ENCODE assay signal across 8 cellular contexts in the genomic region with DNA sequence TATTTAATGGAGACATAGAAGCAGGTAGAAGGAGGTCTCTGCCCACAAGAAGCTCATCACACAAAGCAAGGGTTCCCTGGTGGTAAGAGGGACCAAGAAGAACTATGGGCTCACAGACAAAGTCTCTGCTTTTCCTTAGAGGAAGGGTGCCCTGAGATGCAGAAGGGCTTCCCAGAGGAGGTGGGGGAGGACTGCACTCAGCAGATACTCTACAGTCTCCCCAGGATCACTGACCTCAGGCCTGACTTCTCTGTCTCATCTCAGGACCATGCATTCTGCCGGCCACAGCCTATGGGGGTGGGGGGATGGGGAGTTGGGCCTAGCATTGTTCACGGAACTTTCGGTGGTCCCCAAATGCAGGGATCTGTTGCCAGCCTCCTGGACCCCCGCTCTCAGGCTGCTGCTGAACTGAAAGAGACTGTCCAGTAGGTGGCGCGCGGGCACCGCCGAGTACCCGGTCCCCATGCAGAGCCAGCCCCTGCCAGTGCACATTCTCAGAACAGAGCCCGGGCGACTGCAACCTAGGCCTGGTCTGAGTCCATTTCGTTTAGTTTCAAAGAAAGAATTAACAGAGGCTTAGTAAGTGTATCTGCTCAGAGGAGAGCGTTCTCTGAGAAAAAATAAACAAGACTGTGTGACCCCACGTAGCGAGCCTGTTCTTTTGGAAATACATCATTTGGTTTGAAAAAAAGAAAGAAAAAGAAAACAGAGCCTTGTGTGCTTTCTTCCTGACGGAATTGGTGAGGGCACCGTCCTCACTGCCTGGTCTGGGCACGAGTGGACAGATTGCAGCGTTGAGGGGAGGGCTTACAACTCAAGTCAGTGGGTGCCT.
DNase-seq lines count a peak whose midpoint lies in the region; ATAC-seq, FAIRE-seq and TF ChIP-seq lines count a peak whose summit lies in the region.

No MANE protein-coding gene starts in this region.

- no TSS peak for BruUV-seq in K562 (replicated peaks; lab: Mats Ljungman, UMichigan)

- no peaks in the 10 kb centered on the region for H3K79me2 ChIP-seq in K562 (ENCODE audit: control insufficient read depth, insufficient read depth, low read length)
- H3K79me2 ChIP-seq in smooth muscle cell (ENCODE audit: low read depth) = no peaks in the 10 kb centered on the region

- 3% methylated on average over 12 of the region's 20 CpGs for WGBS in K562 (ENCODE audit: insufficient coverage, low coverage, missing lambda C conversion rate)
- no CpG with 5 or more reads among the region's 20 CpGs for WGBS in iPS DF 6.9 (ENCODE audit: insufficient coverage, insufficient read length)
- WGBS in smooth muscle cell (ENCODE audit: low lambda C conversion rate) = 13% methylated on average over 20 of the region's 20 CpGs

- in situ Hi-C loops in K562 (cut with MboI) = no loop called here

- no peak for FAIRE-seq in K562 (lab: Jason Lieb, UNC)

- no peak for TF ChIP-seq EP300 in K562 (IDR thresholded peaks at IDR 0.05; ENCODE audit: low read length)

- no peaks in the 10 kb centered on the region for H3K36me3 ChIP-seq in K562 (ENCODE audit: control insufficient read depth, insufficient read depth, low read length)
- no peaks in the 10 kb centered on the region for H3K36me3 ChIP-seq in iPS DF 6.9 (ENCODE audit: control insufficient read depth, insufficient read depth, low read length)
- H3K36me3 ChIP-seq in smooth muscle cell (ENCODE audit: low read depth) = no peaks in the 10 kb centered on the region

- TF ChIP-seq RAD21 in K562 (CRISPR knock-in tag; conservative IDR thresholded peaks at IDR 0.05 in 1 of 2, IDR thresholded peaks at IDR 0.05 in 1 of 2) = peak; percentile 54 to 65

- H2AFZ ChIP-seq in K562 (ENCODE audit: low read depth, low read length) (no peak overlapping the region), smooth muscle cell (ENCODE audit: low read depth) (peak overlapping the region; percentile 51)

- ATAC-seq in GM19467 (IDR thresholded peaks at IDR 0.05; ENCODE audit: unreplicated experiment) (peak; percentile 66), K562 (peak; percentile 90)

- TF ChIP-seq POLR2A in K562 (conservative IDR thresholded peaks at IDR 0.05) = no peak

- H3K9ac ChIP-seq in K562 (ENCODE audit: insufficient read depth in 1 of 2, low read depth in 2 of 2, low read length in 2 of 2) (no peak overlapping the region), smooth muscle cell (ENCODE audit: low read depth) (no peak overlapping the region)

- intact Hi-C loops in K562 (cut with micrococcal nuclease) = no loop called here

- no peak overlapping the region for H3K4me2 ChIP-seq in K562 (ENCODE audit: insufficient read depth, low read length)
- H3K4me2 ChIP-seq in smooth muscle cell = peak overlapping the region; percentile 32

- H4K20me1 ChIP-seq in K562 (replicated peaks; ENCODE audit: control insufficient read depth, insufficient read depth, low read length) (0 out of 2 replicates have a peak, but pooled peaks cover 3% of the 10 kb centered on the region), smooth muscle cell (ENCODE audit: low read depth) (no peaks in the 10 kb centered on the region)

- CTCF ChIA-PET in K562 (lab: Yijun Ruan, JAX; ENCODE audit: low intra/inter-chr PET ratio) = no interaction called here

- H3K9me1 ChIP-seq in K562 (ENCODE audit: control insufficient read depth, insufficient read depth, low read length) = no peaks in the 10 kb centered on the region

- TF ChIP-seq CTCF in K562 (IDR thresholded peaks at IDR 0.05 in 2 of 3, conservative IDR thresholded peaks at IDR 0.05 in 1 of 3; ENCODE audit: insufficient read depth in 2 of 3, low read depth in 1 of 3, low read length in 3 of 3) (peak; percentile 63 to 68 (median 64)), smooth muscle cell (IDR thresholded peaks at IDR 0.05; ENCODE audit: borderline replicate concordance, insufficient read depth, poor library complexity, severe bottlenecking) (peak; percentile 90)

- no peak overlapping the region for H3K27ac ChIP-seq in K562 (ENCODE audit: extremely low read depth, low read depth, low read length)
- no peak overlapping the region for H3K27ac ChIP-seq in iPS DF 6.9 (ENCODE audit: low read length)
- no peak overlapping the region for H3K27ac ChIP-seq in smooth muscle cell (ENCODE audit: low read depth)

- no peaks in the 10 kb centered on the region for H3K9me3 ChIP-seq in K562 (replicated peaks; ENCODE audit: control insufficient read depth, insufficient read depth, low read depth, low read length)
- H3K9me3 ChIP-seq in iPS DF 6.9 (ENCODE audit: control insufficient read depth, insufficient read depth, low read length) = no peaks in the 10 kb centered on the region
- no peaks in the 10 kb centered on the region for H3K9me3 ChIP-seq in smooth muscle cell (replicated peaks; ENCODE audit: low read depth)

- no peaks in the 10 kb centered on the region for H3F3A ChIP-seq in smooth muscle cell (ENCODE audit: low read depth)

- no peak overlapping the region for H3K4me3 ChIP-seq in K562
- H3K4me3 ChIP-seq in iPS DF 6.9 (ENCODE audit: low read length) = no peak overlapping the region
- H3K4me3 ChIP-seq in smooth muscle cell = no peak overlapping the region

- H3K4me1 ChIP-seq in K562 (replicated peaks in 1 of 2; ENCODE audit: control insufficient read depth in 2 of 2, insufficient read depth in 2 of 2, low read length in 2 of 2) (no peaks in the 10 kb centered on the region; a peak in 1 of 5 replicates), iPS DF 6.9 (ENCODE audit: control insufficient read depth, insufficient read depth, low read length) (no peaks in the 10 kb centered on the region), smooth muscle cell (ENCODE audit: low read depth) (no peaks in the 10 kb centered on the region)

- DNase-seq in D341Med (ENCODE audit: low spot score) (peak; percentile 91), Kasumi-1 (lab: John Stamatoyannopoulos, UW) (peak; percentile 32 to 63), SHP77 (lab: John Stamatoyannopoulos, UW) (peak; percentile 44 to 49), K562 (ENCODE audit: extremely low read depth in 1 of 4, low spot score in 3 of 4) (peak; percentile 49 to 71 (median 68)), iPS DF 6.9 (ENCODE audit: low read depth, low spot score) (peak; percentile 54), smooth muscle cell (lab: John Stamatoyannopoulos, UW; ENCODE audit: unreplicated experiment) (peak; percentile 41), KG1 (lab: John Stamatoyannopoulos, UW) (no peak)

- POLR2A ChIA-PET in K562 (lab: Yijun Ruan, JAX) = no interaction called here

- H3K27me3 ChIP-seq in K562 (ENCODE audit: control insufficient read depth in 2 of 2, insufficient read depth in 2 of 2, low read length in 2 of 2) (no peaks in the 10 kb centered on the region), iPS DF 6.9 (ENCODE audit: control insufficient read depth, insufficient read depth, low read length) (no peaks in the 10 kb centered on the region), smooth muscle cell (ENCODE audit: low read depth) (no peaks in the 10 kb centered on the region)

TF ChIP-seq in K562, 482 proteins besides CTCF, POLR2A, EP300 and RAD21:
- TF ChIP-seq SPI1 (IDR thresholded peaks at IDR 0.05; ENCODE audit: borderline replicate concordance, low read depth, low read length) (no peak), SMC3 (conservative IDR thresholded peaks at IDR 0.05; ENCODE audit: insufficient read depth, low read depth, low read length) (peak; percentile 63), PTBP1 (IDR thresholded peaks at IDR 0.05; ENCODE audit: low read depth, low read length) (no peak), STAG1 (CRISPR knock-in tag; IDR thresholded peaks at IDR 0.05; ENCODE audit: borderline replicate concordance) (peak; percentile 36; the same call in 1 of the 2 replicates), KLF16 (IDR thresholded peaks at IDR 0.05) (0 out of 2 replicates have a peak, but pooled peaks have one; percentile 23)
- TF ChIP-seq, protein P1, sequence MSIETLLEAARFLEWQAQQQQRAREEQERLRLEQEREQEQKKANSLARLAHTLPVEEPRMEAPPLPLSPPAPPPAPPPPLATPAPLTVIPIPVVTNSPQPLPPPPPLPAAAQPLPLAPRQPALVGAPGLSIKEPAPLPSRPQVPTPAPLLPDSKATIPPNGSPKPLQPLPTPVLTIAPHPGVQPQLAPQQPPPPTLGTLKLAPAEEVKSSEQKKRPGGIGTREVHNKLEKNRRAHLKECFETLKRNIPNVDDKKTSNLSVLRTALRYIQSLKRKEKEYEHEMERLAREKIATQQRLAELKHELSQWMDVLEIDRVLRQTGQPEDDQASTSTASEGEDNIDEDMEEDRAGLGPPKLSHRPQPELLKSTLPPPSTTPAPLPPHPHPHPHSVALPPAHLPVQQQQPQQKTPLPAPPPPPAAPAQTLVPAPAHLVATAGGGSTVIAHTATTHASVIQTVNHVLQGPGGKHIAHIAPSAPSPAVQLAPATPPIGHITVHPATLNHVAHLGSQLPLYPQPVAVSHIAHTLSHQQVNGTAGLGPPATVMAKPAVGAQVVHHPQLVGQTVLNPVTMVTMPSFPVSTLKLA (conservative IDR thresholded peaks at IDR 0.05) = no peak
